Comparison of ENCODE assay signal across 15 cellular contexts in genomic region chr17:37233001-37233400, GRCh38.
DNase-seq lines count a peak whose midpoint lies in the region; ATAC-seq, FAIRE-seq and TF ChIP-seq lines count a peak whose summit lies in the region.
"Had no signal": no experiment of that assay in that cellular context is flagged by ENCODE, and none has a peak within 500 bp of the region (broad histone marks: within the 10 kb centered on the region; RNA-seq: fewer than 3 reads in every experiment).

No MANE protein-coding gene starts in this region.

- no peaks in the 10 kb centered on the region for H3K9me3 Mint-ChIP-seq in activated naive CD4-positive, alpha-beta T cell treated with anti-CD3 and anti-CD28 coated beads, Interleukin-2, amount 10 ng/mL, durations not matched to agents 7 days and 5 days
- no peaks in the 10 kb centered on the region for H3K9me3 Mint-ChIP-seq in nephron progenitor cell
- H3K9me3 Mint-ChIP-seq: CD8-positive, alpha-beta memory T cell had no signal

- no peak overlapping the region for H3K4me3 Mint-ChIP-seq in activated naive CD4-positive, alpha-beta T cell treated with anti-CD3 and anti-CD28 coated beads, Interleukin-2, amount 10 ng/mL, durations not matched to agents 7 days and 5 days
- H3K4me3 Mint-ChIP-seq in nephron progenitor cell: peak overlapping the region; percentile 37
- H3K4me3 Mint-ChIP-seq: CD8-positive, alpha-beta memory T cell had no signal

- H3K27ac Mint-ChIP-seq in activated naive CD4-positive, alpha-beta T cell treated with anti-CD3 and anti-CD28 coated beads, Interleukin-2, amount 10 ng/mL, durations not matched to agents 7 days and 5 days: peak overlapping the region; percentile 67
- H3K27ac Mint-ChIP-seq in nephron progenitor cell: peak overlapping the region; percentile 96

- no peak for ATAC-seq in GM21723 (IDR thresholded peaks at IDR 0.05; ENCODE audit: unreplicated experiment)
- ATAC-seq: HCT116 had no signal

- H3K27me3 Mint-ChIP-seq in activated naive CD4-positive, alpha-beta T cell treated with anti-CD3 and anti-CD28 coated beads, Interleukin-2, amount 10 ng/mL, durations not matched to agents 7 days and 5 days: no peaks in the 10 kb centered on the region
- H3K27me3 Mint-ChIP-seq in nephron progenitor cell (ENCODE audit: low read depth, poor library complexity): no peaks in the 10 kb centered on the region
- H3K27me3 Mint-ChIP-seq: CD8-positive, alpha-beta memory T cell had no signal

- peaks cover 12% of the 10 kb centered on the region for H3K36me3 Mint-ChIP-seq in activated naive CD4-positive, alpha-beta T cell treated with anti-CD3 and anti-CD28 coated beads, Interleukin-2, amount 10 ng/mL, durations not matched to agents 7 days and 5 days
- H3K36me3 Mint-ChIP-seq in nephron progenitor cell (ENCODE audit: low read depth): peaks cover 75% of the 10 kb centered on the region

- no peak for TF ChIP-seq CTCF in nephron progenitor cell (IDR thresholded peaks at IDR 0.05)

- intact Hi-C loops in posterior vena cava (cut with DNase I): no loop called here

- H3K4me1 Mint-ChIP-seq in activated naive CD4-positive, alpha-beta T cell treated with anti-CD3 and anti-CD28 coated beads, Interleukin-2, amount 10 ng/mL, durations not matched to agents 7 days and 5 days: no peaks in the 10 kb centered on the region
- H3K4me1 Mint-ChIP-seq in nephron progenitor cell: peaks cover 28% of the 10 kb centered on the region
- H3K4me1 Mint-ChIP-seq: CD8-positive, alpha-beta memory T cell had no signal

- TF ChIP-seq POLR2A in H54 (IDR thresholded peaks at IDR 0.05; ENCODE audit: low read depth, low read length): no peak

- CTCF ChIA-PET in activated naive CD4-positive, alpha-beta T cell treated with anti-CD3 and anti-CD28 coated beads, Interleukin-2, amount 10 ng/mL, durations not matched to agents 7 days and 5 days (lab: Charles Lee): interaction anchor here (0.8 to 2.1 kb wide), 4 partner anchors 9 to 630 kb away, joined by 3 to 5 read pairs (median 4); no protein-coding TSS in a partner anchor

- DNase-seq in activated naive CD4-positive, alpha-beta T cell treated with anti-CD3 and anti-CD28 coated beads, Interleukin-2, amount 10 ng/mL, durations not matched to agents 7 days and 5 days: no peak
- no peak for DNase-seq in activated naive CD4-positive, alpha-beta T cell treated with anti-CD3 and anti-CD28 coated beads, Interleukin-2, amount 50 U/mL, for 16 hours
- DNase-seq in ecto neural progenitor cell (ENCODE audit: low spot score) (peak; percentile 60), nephron progenitor cell (peak; percentile 15), posterior vena cava (ENCODE audit: low spot score) (no peak), H54 (ENCODE audit: insufficient read length, low spot score) (no peak)
- DNase-seq: 8988T; AML-193; Caco-2; CD8-positive, alpha-beta memory T cell; DND-41 had no signal

- no peak for FAIRE-seq in H54 (lab: Jason Lieb, UNC)
- FAIRE-seq: GM12892, H1 had no signal

Comparison
In these comparisons a context has a peak if more than half of its experiments do, and no peak if none do; other contexts are left out.
1. DNase-seq: peak in ecto neural progenitor cell (single experiment) and nephron progenitor cell (single experiment); none in activated naive CD4-positive, alpha-beta T cell treated with anti-CD3 and anti-CD28 coated beads, Interleukin-2, amount 10 ng/mL, durations not matched to agents 7 days and 5 days (single experiment), activated naive CD4-positive, alpha-beta T cell treated with anti-CD3 and anti-CD28 coated beads, Interleukin-2, amount 50 U/mL, for 16 hours (single experiment), posterior vena cava (single experiment) and H54 (single experiment).